Comparison of ENCODE assay signal across 39 cellular contexts in the genomic region with DNA sequence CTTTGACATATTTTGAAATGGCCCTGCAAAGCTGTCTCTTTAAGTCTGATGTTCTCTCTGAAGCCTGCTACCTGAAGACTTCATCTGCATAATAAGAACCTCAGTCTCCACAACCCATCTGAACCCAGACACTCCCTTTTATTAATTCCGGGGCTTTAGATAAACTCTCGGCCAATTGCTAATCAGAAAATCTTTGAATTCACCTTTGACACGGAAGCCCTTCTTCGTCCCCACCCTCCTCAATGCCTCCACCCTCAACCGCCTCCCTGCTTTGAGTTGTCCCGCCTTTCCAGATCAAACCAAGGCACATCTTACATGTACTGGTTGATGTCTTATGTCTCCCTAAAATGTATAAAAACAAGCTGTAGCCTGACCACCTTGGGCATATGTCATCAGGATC. TPM values are rescaled to one million over a fixed set of nuclear protein-coding genes. Genes with fewer than 3 reads are reported as not detected.
"Had no signal": no experiment of that assay in that cellular context is flagged by ENCODE, and none has a peak within 500 bp of the region (broad histone marks: within the 10 kb centered on the region; RNA-seq: fewer than 3 reads in every experiment).

No MANE protein-coding gene starts in this region.

- H3K36me3 Mint-ChIP-seq: activated CD4-positive, alpha-beta memory T cell treated with anti-CD3 and anti-CD28 coated beads for 36 hours; activated CD8-positive, alpha-beta memory T cell treated with anti-CD3 and anti-CD28 coated beads, Interleukin-2, amount 10 ng/mL, durations not matched to agents 7 days and 5 days; activated naive CD8-positive, alpha-beta T cell treated with anti-CD3 and anti-CD28 coated beads for 36 hours had no signal

- H3K27ac ChIP-seq: adrenal gland, body of pancreas, colonic mucosa, epithelial cell of prostate, esophagus squamous epithelium, WERI-Rb-1 had no signal

- H3K9me3 ChIP-seq: adrenal gland, body of pancreas, colonic mucosa, esophagus squamous epithelium had no signal

- H3K27ac Mint-ChIP-seq: activated B cell treated with CpG ODN at 0.5 μM for 24 hours; activated CD4-positive, alpha-beta memory T cell treated with anti-CD3 and anti-CD28 coated beads for 36 hours; activated CD4-positive, alpha-beta T cell treated with anti-CD3 and anti-CD28 coated beads for 36 hours; activated CD4-positive, alpha-beta T cell treated with anti-CD3 and anti-CD28 coated beads, Interleukin-2, amount 10 ng/mL, durations not matched to agents 24 days and 14 days; activated CD8-positive, alpha-beta memory T cell treated with anti-CD3 and anti-CD28 coated beads, Interleukin-2, amount 10 ng/mL, durations not matched to agents 7 days and 5 days; activated CD8-positive, alpha-beta T cell treated with anti-CD3 and anti-CD28 coated beads, Interleukin-2, amount 10 ng/mL, durations not matched to agents 7 days and 5 days; activated naive CD4-positive, alpha-beta T cell treated with anti-CD3 and anti-CD28 coated beads for 36 hours; activated naive CD4-positive, alpha-beta T cell treated with anti-CD3 and anti-CD28 coated beads, Interleukin-2, amount 50 U/mL, for 24 hours; activated naive CD8-positive, alpha-beta T cell treated with anti-CD3 and anti-CD28 coated beads for 36 hours; activated naive CD8-positive, alpha-beta T cell treated with anti-CD3 and anti-CD28 coated beads, Interleukin-2, amount 50 U/mL, for 24 hours; activated T-helper 1 cell treated with anti-CD3 and anti-CD28 coated beads, Interleukin-12 subunit alpha, Interleukin-12 subunit beta, Interleukin-2, Interleukin-4 antibody, amounts not matched to agents 30 ng/mL and 10 ng/mL and 1 ng/mL, durations not matched to agents 14 hours and 24 hours and 36 hours; activated T-helper 2 cell treated with anti-CD3 and anti-CD28 coated beads, Interferon-gamma antibody, Interleukin-2, Interleukin-4, amounts not matched to agents 10 μg/mL and 5 μg/mL and 100 μg/mL, durations not matched to agents 14 hours and 24 hours and 36 hours had no signal

- H3K27me3 ChIP-seq: adrenal gland, body of pancreas, colonic mucosa, esophagus squamous epithelium had no signal

- H3K4me3 ChIP-seq: adrenal gland, body of pancreas, colonic mucosa, esophagus squamous epithelium had no signal

- H3K4me3 Mint-ChIP-seq: activated B cell treated with CpG ODN at 0.5 μM for 24 hours; activated CD4-positive, alpha-beta memory T cell treated with anti-CD3 and anti-CD28 coated beads for 36 hours; activated CD4-positive, alpha-beta T cell treated with anti-CD3 and anti-CD28 coated beads for 36 hours; activated CD4-positive, alpha-beta T cell treated with anti-CD3 and anti-CD28 coated beads, Interleukin-2, amount 10 ng/mL, durations not matched to agents 24 days and 14 days; activated CD8-positive, alpha-beta memory T cell treated with anti-CD3 and anti-CD28 coated beads, Interleukin-2, amount 10 ng/mL, durations not matched to agents 7 days and 5 days; activated CD8-positive, alpha-beta T cell treated with anti-CD3 and anti-CD28 coated beads, Interleukin-2, amount 10 ng/mL, durations not matched to agents 7 days and 5 days; activated naive CD4-positive, alpha-beta T cell treated with anti-CD3 and anti-CD28 coated beads for 36 hours; activated naive CD4-positive, alpha-beta T cell treated with anti-CD3 and anti-CD28 coated beads, Interleukin-2, amount 50 U/mL, for 24 hours; activated naive CD8-positive, alpha-beta T cell treated with anti-CD3 and anti-CD28 coated beads for 36 hours; activated naive CD8-positive, alpha-beta T cell treated with anti-CD3 and anti-CD28 coated beads, Interleukin-2, amount 50 U/mL, for 24 hours; activated T-helper 1 cell treated with anti-CD3 and anti-CD28 coated beads, Interleukin-12 subunit alpha, Interleukin-12 subunit beta, Interleukin-2, Interleukin-4 antibody, amounts not matched to agents 30 ng/mL and 10 ng/mL and 1 ng/mL, durations not matched to agents 14 hours and 24 hours and 36 hours had no signal

- FAIRE-seq: endometrium, endothelial cell of umbilical vein, frontal cortex had no signal

- H3K9me3 Mint-ChIP-seq: activated T-helper 1 cell treated with anti-CD3 and anti-CD28 coated beads, Interleukin-12 subunit alpha, Interleukin-12 subunit beta, Interleukin-2, Interleukin-4 antibody, amounts not matched to agents 30 ng/mL and 10 ng/mL and 1 ng/mL, durations not matched to agents 14 hours and 24 hours and 36 hours had no signal

- H3K4me1 Mint-ChIP-seq: activated B cell treated with CpG ODN at 0.5 μM for 24 hours; activated CD4-positive, alpha-beta T cell treated with anti-CD3 and anti-CD28 coated beads for 36 hours; activated CD8-positive, alpha-beta memory T cell treated with anti-CD3 and anti-CD28 coated beads, Interleukin-2, amount 10 ng/mL, durations not matched to agents 7 days and 5 days; activated naive CD4-positive, alpha-beta T cell treated with anti-CD3 and anti-CD28 coated beads, Interleukin-2, amount 50 U/mL, for 24 hours; activated naive CD8-positive, alpha-beta T cell treated with anti-CD3 and anti-CD28 coated beads for 36 hours; activated naive CD8-positive, alpha-beta T cell treated with anti-CD3 and anti-CD28 coated beads, Interleukin-2, amount 50 U/mL, for 24 hours had no signal

- DNase-seq: activated B cell treated with CpG ODN at 0.5 μM for 24 hours; activated CD4-positive, alpha-beta memory T cell treated with anti-CD3 and anti-CD28 coated beads for 36 hours; activated CD4-positive, alpha-beta T cell treated with anti-CD3 and anti-CD28 coated beads for 36 hours; activated CD4-positive, alpha-beta T cell treated with anti-CD3 and anti-CD28 coated beads, Interleukin-2, amount 10 ng/mL, durations not matched to agents 24 days and 14 days; activated CD8-positive, alpha-beta memory T cell treated with anti-CD3 and anti-CD28 coated beads, Interleukin-2, amount 10 ng/mL, durations not matched to agents 7 days and 5 days; activated CD8-positive, alpha-beta memory T cell treated with anti-CD3 and anti-CD28 coated beads, Interleukin-2, amount 50 U/mL, for 4 hours; activated CD8-positive, alpha-beta T cell treated with anti-CD3 and anti-CD28 coated beads, Interleukin-2, amount 10 ng/mL, durations not matched to agents 7 days and 5 days; activated effector memory CD4-positive, alpha-beta T cell treated with anti-CD3 and anti-CD28 coated beads, Interleukin-2, amount 50 U/mL, for 16 hours; activated naive CD4-positive, alpha-beta T cell treated with anti-CD3 and anti-CD28 coated beads for 36 hours; activated naive CD8-positive, alpha-beta T cell treated with anti-CD3 and anti-CD28 coated beads for 36 hours; activated naive CD8-positive, alpha-beta T cell treated with anti-CD3 and anti-CD28 coated beads, Interleukin-2, amount 50 U/mL, for 24 hours; activated T-cell treated with anti-CD3 and anti-CD28 coated beads, Interleukin-2, amount 50 U/mL, for 1 hour; activated T-cell treated with anti-CD3 and anti-CD28 coated beads, Interleukin-2, amount 50 U/mL, for 48 hours; adrenal gland; amygdala; aorta; body of pancreas; caudate nucleus; cerebellar nuclear complex; colonic mucosa; effector CD8-positive, alpha-beta T cell; esophagus squamous epithelium; head of caudate nucleus; T-helper 2 cell; WERI-Rb-1 had no signal

- H3K36me3 ChIP-seq: adrenal gland, colonic mucosa, esophagus squamous epithelium, WERI-Rb-1 had no signal

- ATAC-seq: activated CD4-positive, alpha-beta T cell treated with anti-CD3 and anti-CD28 coated beads for 36 hours; activated CD4-positive, CD25-positive, alpha-beta regulatory T cell treated with anti-CD3 and anti-CD28 coated beads, Interleukin-2, amount 50 U/mL, for 24 hours; activated CD8-positive, alpha-beta memory T cell treated with anti-CD3 and anti-CD28 coated beads, Interleukin-2, amount 10 ng/mL, durations not matched to agents 7 days and 5 days; activated CD8-positive, alpha-beta T cell treated with anti-CD3 and anti-CD28 coated beads, Interleukin-2, amount 10 ng/mL, durations not matched to agents 7 days and 5 days; activated naive CD8-positive, alpha-beta T cell treated with anti-CD3 and anti-CD28 coated beads, Interleukin-2, amount 50 U/mL, for 24 hours; body of pancreas had no signal

- H3K4me1 ChIP-seq: body of pancreas, colonic mucosa, esophagus squamous epithelium had no signal

RNA-seq across cellular contexts. Expression of a gene that starts 17.6 kb away (rescaled TPM):
- total RNA-seq: activated B cell treated with CpG ODN at 0.5 μM for 24 hours; activated CD4-positive, alpha-beta memory T cell treated with anti-CD3 and anti-CD28 coated beads for 36 hours; activated CD4-positive, alpha-beta T cell treated with anti-CD3 and anti-CD28 coated beads for 36 hours; activated CD4-positive, alpha-beta T cell treated with anti-CD3 and anti-CD28 coated beads, Interleukin-2, amount 10 ng/mL, durations not matched to agents 24 days and 14 days; activated CD8-positive, alpha-beta memory T cell treated with anti-CD3 and anti-CD28 coated beads for 36 hours; activated CD8-positive, alpha-beta memory T cell treated with anti-CD3 and anti-CD28 coated beads, Interleukin-2, amount 10 ng/mL, durations not matched to agents 7 days and 5 days; activated CD8-positive, alpha-beta T cell treated with anti-CD3 and anti-CD28 coated beads, Interleukin-2, amount 10 ng/mL, durations not matched to agents 7 days and 5 days; activated naive CD4-positive, alpha-beta T cell treated with anti-CD3 and anti-CD28 coated beads for 36 hours; activated naive CD8-positive, alpha-beta T cell treated with anti-CD3 and anti-CD28 coated beads for 36 hours; activated T-helper 1 cell treated with anti-CD3 and anti-CD28 coated beads, Interleukin-12 subunit alpha, Interleukin-12 subunit beta, Interleukin-2, Interleukin-4 antibody, amounts not matched to agents 30 ng/mL and 10 ng/mL and 1 ng/mL, durations not matched to agents 14 hours and 24 hours and 36 hours; activated T-helper 2 cell treated with anti-CD3 and anti-CD28 coated beads, Interferon-gamma antibody, Interleukin-2, Interleukin-4, amounts not matched to agents 10 μg/mL and 5 μg/mL and 100 μg/mL, durations not matched to agents 14 hours and 24 hours and 36 hours; adrenal gland; aorta; body of pancreas; colonic mucosa; dermis microvascular lymphatic vessel endothelial cell; endothelial cell of umbilical vein; esophagus squamous epithelium; fibroblast of lung; fibroblast of villous mesenchyme; frontal cortex; T-helper 1 cell treated with Interleukin-12 subunit alpha and Interleukin-12 subunit beta and Interleukin-4 antibody, amounts not matched to agents 30 ng/mL and 1 ng/mL, for 36 hours had no signal
- polyA plus RNA-seq: adrenal gland, aorta, endothelial cell of umbilical vein, esophagus, fibroblast of lung had no signal
